ENCODE assay signal across 1 cellular context in genomic region chr6:32177788-32178546, GRCh38.
TF ChIP-seq lines count a peak whose summit lies in the region.

RNF5 (plus strand) TSS chr6:32178405; CDS start chr6:32178512, 107 bp downstream.

TF ChIP-seq in HepG2, 621 proteins besides CTCF, POLR2A, EP300 and RAD21 (continued from another document and continues in another):
- TF ChIP-seq KIAA2018 (CRISPR knock-in tag; IDR thresholded peaks at IDR 0.05; ENCODE audit: borderline replicate concordance) (no peak), SOX5 (CRISPR knock-in tag; IDR thresholded peaks at IDR 0.05; ENCODE audit: borderline replicate concordance) (peak; percentile 65; the same call in 1 of the 2 replicates), ZFP36L2 (CRISPR knock-in tag; IDR thresholded peaks at IDR 0.05) (no peak), ZFP62 (CRISPR knock-in tag; IDR thresholded peaks at IDR 0.05) (no peak), ELF1 (CRISPR knock-in tag; IDR thresholded peaks at IDR 0.05) (peak; percentile 71), ZNF367 (CRISPR knock-in tag; IDR thresholded peaks at IDR 0.05; ENCODE audit: borderline replicate concordance) (no peak), STAT6 (CRISPR knock-in tag; IDR thresholded peaks at IDR 0.05; ENCODE audit: borderline replicate concordance) (no peak), TCF7L2 (IDR thresholded peaks at IDR 0.05; ENCODE audit: low read depth, low read length) (no peak; the same call in 1 of the 2 replicates), ZNF124 (CRISPR knock-in tag; IDR thresholded peaks at IDR 0.05) (no peak), NCOA5 (CRISPR knock-in tag; IDR thresholded peaks at IDR 0.05) (no peak), MZF1 (CRISPR knock-in tag; IDR thresholded peaks at IDR 0.05; ENCODE audit: borderline replicate concordance) (no peak), CREBL2 (CRISPR knock-in tag; IDR thresholded peaks at IDR 0.05; ENCODE audit: borderline replicate concordance) (no peak), ZNF639 (CRISPR knock-in tag; conservative IDR thresholded peaks at IDR 0.05) (no peak; the same call in 1 of the 2 replicates), AGO1 (IDR thresholded peaks at IDR 0.05; ENCODE audit: low read depth, low read length, poor library complexity, severe bottlenecking) (no peak), BRCA1 (CRISPR knock-in tag; IDR thresholded peaks at IDR 0.05) (no peak), MEIS1 (CRISPR knock-in tag; IDR thresholded peaks at IDR 0.05; ENCODE audit: borderline replicate concordance) (0 out of 2 replicates have a peak, but pooled peaks have one; percentile 15), ZNF383 (CRISPR knock-in tag; IDR thresholded peaks at IDR 0.05; ENCODE audit: borderline replicate concordance) (no peak), ZIK1 (CRISPR knock-in tag; IDR thresholded peaks at IDR 0.05; ENCODE audit: borderline replicate concordance, low read depth) (peak; percentile 3; the same call in 1 of the 2 replicates), PLRG1 (conservative IDR thresholded peaks at IDR 0.05) (no peak), ZMYM4 (CRISPR knock-in tag; IDR thresholded peaks at IDR 0.05) (peak; percentile 12), SUZ12 (IDR thresholded peaks at IDR 0.05; ENCODE audit: low read depth, low read length) (no peak), ZFP82 (CRISPR knock-in tag; IDR thresholded peaks at IDR 0.05; ENCODE audit: borderline replicate concordance) (no peak), ZSCAN9 (CRISPR knock-in tag; IDR thresholded peaks at IDR 0.05; ENCODE audit: borderline replicate concordance) (no peak; the same call in 1 of the 2 replicates), ZBTB37 (CRISPR knock-in tag; IDR thresholded peaks at IDR 0.05) (no peak), SP1 (IDR thresholded peaks at IDR 0.05) (no peak), SP1 (CRISPR knock-in tag; IDR thresholded peaks at IDR 0.05) (peak; percentile 84), RAD51 (IDR thresholded peaks at IDR 0.05; ENCODE audit: borderline replicate concordance) (no peak), ATAD3A (CRISPR knock-in tag; IDR thresholded peaks at IDR 0.05) (no peak), ZBTB44 (CRISPR knock-in tag; IDR thresholded peaks at IDR 0.05) (no peak), GPBP1L1 (CRISPR knock-in tag; IDR thresholded peaks at IDR 0.05) (no peak), POGK (CRISPR knock-in tag; conservative IDR thresholded peaks at IDR 0.05) (no peak; the same call in 1 of the 2 replicates), ZMYM2 (CRISPR knock-in tag; IDR thresholded peaks at IDR 0.05) (no peak), RERE (CRISPR knock-in tag; IDR thresholded peaks at IDR 0.05; ENCODE audit: low read depth) (no peak)
